In the genomic region with DNA sequence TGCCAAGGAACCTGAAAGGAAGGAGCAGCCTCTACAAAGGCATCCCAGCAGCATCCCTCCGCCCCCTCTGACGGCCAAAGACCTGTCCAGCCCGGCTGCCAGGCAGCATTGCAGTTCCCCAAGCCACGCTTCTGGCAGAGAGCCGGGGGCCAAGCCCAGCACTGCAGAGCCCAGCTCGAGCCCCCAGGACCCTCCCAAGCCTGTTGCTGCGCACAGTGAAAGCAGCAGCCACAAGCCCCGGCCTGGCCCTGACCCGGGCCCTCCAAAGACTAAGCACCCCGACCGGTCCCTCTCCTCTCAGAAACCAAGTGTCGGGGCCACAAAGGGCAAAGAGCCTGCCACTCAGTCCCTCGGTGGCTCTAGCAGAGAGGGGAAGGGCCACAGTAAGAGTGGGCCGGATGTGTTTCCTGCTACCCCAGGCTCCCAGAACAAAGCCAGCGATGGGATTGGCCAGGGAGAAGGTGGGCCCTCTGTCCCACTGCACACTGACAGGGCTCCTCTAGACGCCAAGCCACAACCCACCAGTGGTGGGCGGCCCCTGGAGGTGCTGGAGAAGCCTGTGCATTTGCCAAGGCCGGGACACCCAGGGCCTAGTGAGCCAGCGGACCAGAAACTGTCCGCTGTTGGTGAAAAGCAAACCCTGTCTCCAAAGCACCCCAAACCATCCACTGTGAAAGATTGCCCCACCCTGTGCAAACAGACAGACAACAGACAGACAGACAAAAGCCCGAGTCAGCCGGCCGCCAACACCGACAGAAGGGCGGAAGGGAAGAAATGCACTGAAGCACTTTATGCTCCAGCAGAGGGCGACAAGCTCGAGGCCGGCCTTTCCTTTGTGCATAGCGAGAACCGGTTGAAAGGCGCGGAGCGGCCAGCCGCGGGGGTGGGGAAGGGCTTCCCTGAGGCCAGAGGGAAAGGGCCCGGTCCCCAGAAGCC, we compare ENCODE assay signal across 8 cellular contexts. TPM values are rescaled to one million over a fixed set of nuclear protein-coding genes. Genes with fewer than 3 reads are reported as not detected.
A peak's percentile ranks its signal among the peaks of the same experiment; 100 is the strongest.
DNase-seq lines count a peak whose midpoint lies in the region; ATAC-seq and TF ChIP-seq lines count a peak whose summit lies in the region.

No MANE protein-coding gene starts in this region.

- H3K4me1 ChIP-seq in vagina = peaks cover 37% of the 10 kb centered on the region

- intact Hi-C loops in vagina (cut with DNase I) = no loop called here

- no peak for TF ChIP-seq POLR2A in vagina (IDR thresholded peaks at IDR 0.05)

- ATAC-seq in GM18867 (IDR thresholded peaks at IDR 0.05; ENCODE audit: unreplicated experiment) (peak; percentile 90), HG03103 (IDR thresholded peaks at IDR 0.05; ENCODE audit: low read depth, unreplicated experiment) (peak; percentile 83)

- TF ChIP-seq CTCF in retinal pigment epithelial cell (conservative IDR thresholded peaks at IDR 0.05; ENCODE audit: low read depth, low read length) (peak; percentile 82), vagina (IDR thresholded peaks at IDR 0.05) (peak; percentile 30 to 53 (median 49))

- DNase-seq in T-helper 1 cell = peak; percentile 62 to 91 (median 66)
- peak in 55 of 58 donors; percentile 13 to 87 (median 68) for DNase-seq in anterior cingulate cortex (lab: John Stamatoyannopoulos, UW)
- DNase-seq in hippocampal formation (lab: John Stamatoyannopoulos, UW) = peak; percentile 73 to 80
- DNase-seq in retinal pigment epithelial cell (ENCODE audit: low read depth) = peak; percentile 30
- no peak for DNase-seq in vagina (ENCODE audit: extremely low spot score in 2 of 2)
- no peak for DNase-seq in NCI-H1092 treated with DMSO at 0.1 percent for 48 hours (lab: John Stamatoyannopoulos, UW)

- H3K36me3 ChIP-seq in vagina = peaks cover 0 to 33% of the 10 kb centered on the region in 2 donors

- H3K9me3 ChIP-seq in vagina = no peaks in the 10 kb centered on the region

- H3K27ac ChIP-seq in vagina = peak overlapping the region; percentile 76

- H3K4me3 ChIP-seq in retinal pigment epithelial cell (ENCODE audit: low read length) = peak overlapping the region; percentile 29
- peak overlapping the region; percentile 33 to 34 for H3K4me3 ChIP-seq in vagina

- no peaks in the 10 kb centered on the region for H3K27me3 ChIP-seq in vagina

RNA-seq across cellular contexts. Expression of gene CD180, which starts 30.8 kb away (rescaled TPM):
- 2.0 TPM for total RNA-seq in vagina

Comparison
In these comparisons a context has a peak if more than half of its experiments do, and no peak if none do; other contexts are left out.
1. DNase-seq: peak in T-helper 1 cell (5 of 5), anterior cingulate cortex (55 of 58), hippocampal formation (2 of 2) and retinal pigment epithelial cell (single experiment); none in vagina (0 of 2) and NCI-H1092 treated with DMSO at 0.1 percent for 48 hours (single experiment).